Comparison of ENCODE assay signal across 26 cellular contexts in the genomic region with DNA sequence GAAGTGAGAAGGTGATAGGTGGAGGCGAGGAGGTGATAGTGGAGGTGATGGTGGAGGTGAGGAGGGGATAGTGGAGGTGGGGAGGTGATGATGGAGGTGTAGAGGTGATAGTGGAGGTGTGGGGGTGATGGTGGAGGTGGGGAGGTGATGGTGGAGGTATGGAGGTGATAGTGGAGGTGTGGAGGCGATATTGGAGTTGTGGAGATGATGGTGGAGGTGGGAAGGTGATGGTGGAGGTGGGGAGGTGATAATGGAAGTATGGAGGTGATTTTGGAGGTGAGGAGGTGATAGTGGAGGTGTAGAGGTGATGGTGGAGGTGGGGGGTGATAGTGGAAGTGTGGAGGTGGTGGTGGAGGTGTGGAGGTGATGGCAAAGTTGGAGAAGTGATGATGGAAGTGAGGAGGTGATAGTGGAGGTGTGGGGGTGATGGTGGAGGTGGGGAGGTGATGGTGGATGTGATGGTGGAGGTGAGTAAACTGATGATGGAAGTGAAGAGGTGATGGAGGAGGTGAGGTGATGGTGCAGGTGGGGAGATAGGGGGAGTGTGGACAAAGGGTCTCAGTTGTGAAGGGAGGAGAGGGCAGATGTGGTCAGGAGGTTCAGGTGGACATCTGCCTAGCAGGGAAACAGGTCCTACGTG. TPM values are rescaled to one million over a fixed set of nuclear protein-coding genes. Genes with fewer than 3 reads are reported as not detected.
"Had no signal": no experiment of that assay in that cellular context is flagged by ENCODE, and none has a peak within 500 bp of the region (broad histone marks: within the 10 kb centered on the region; RNA-seq: fewer than 3 reads in every experiment).

No MANE protein-coding gene starts in this region.

- H3K4me3 ChIP-seq: colonic mucosa, esophagus muscularis mucosa, gastrocnemius medialis, heart right ventricle, left ventricle myocardium inferior, lower lobe of right lung, neural progenitor cell, prostate gland, right lobe of liver, testis, transverse colon had no signal

- H3K4me3 Mint-ChIP-seq: endodermal cell; immature natural killer cell; natural killer cell treated with Interleukin-12 subunit alpha and Interleukin-12 subunit beta and Interleukin-15 and Interleukin-18, amount 100 ng/mL, for 72 hours; neural progenitor cell; stimulated activated memory B cell treated with anti-CD40 and anti-IgM and Interleukin-4, amounts not matched to agents 10 μg/mL and 1 μg/mL and 100 μg/mL, for 72 hours; stimulated activated naive CD8-positive, alpha-beta T cell treated with anti-CD3 and anti-CD28 coated beads, Interleukin-15, Interleukin-2, amounts not matched to agents 100 ng/mL and 50 ng/mL, for 24 hours had no signal

- H3K9ac ChIP-seq: neural progenitor cell, parathyroid adenoma had no signal

- H3K4me1 Mint-ChIP-seq: endodermal cell; immature natural killer cell; stimulated activated memory B cell treated with anti-CD40 and anti-IgM and Interleukin-4, amounts not matched to agents 10 μg/mL and 1 μg/mL and 100 μg/mL, for 72 hours had no signal

- H3K9me3 ChIP-seq: colonic mucosa, gastrocnemius medialis, prostate gland, right lobe of liver, testis had no signal

- H3K27ac Mint-ChIP-seq: endodermal cell; immature natural killer cell; natural killer cell treated with Interleukin-12 subunit alpha and Interleukin-12 subunit beta and Interleukin-15 and Interleukin-18, amount 100 ng/mL, for 72 hours; stimulated activated memory B cell treated with anti-CD40 and anti-IgM and Interleukin-4, amounts not matched to agents 10 μg/mL and 1 μg/mL and 100 μg/mL, for 72 hours; stimulated activated naive CD8-positive, alpha-beta T cell treated with anti-CD3 and anti-CD28 coated beads, Interleukin-15, Interleukin-2, amounts not matched to agents 100 ng/mL and 50 ng/mL, for 24 hours had no signal

- H3K27ac ChIP-seq: colonic mucosa, esophagus muscularis mucosa, gastrocnemius medialis, heart right ventricle, left ventricle myocardium inferior, lower lobe of right lung, neural progenitor cell, parathyroid adenoma, prostate gland, right lobe of liver, testis, transverse colon had no signal

- H3K36me3 ChIP-seq: colonic mucosa, gastrocnemius medialis, lower lobe of right lung, neural progenitor cell, prostate gland, right lobe of liver, transverse colon had no signal

- ATAC-seq: gastrocnemius medialis; left cardiac atrium; lower lobe of right lung; stimulated activated memory B cell treated with anti-CD40 and anti-IgM and Interleukin-4, amounts not matched to agents 10 μg/mL and 1 μg/mL and 100 μg/mL, for 72 hours had no signal

- H3K79me2 ChIP-seq: parathyroid adenoma had no signal

- DNase-seq: colonic mucosa; effector CD4-positive, alpha-beta T cell; endodermal cell; gastrocnemius medialis; heart right ventricle; immature natural killer cell; left cardiac atrium; left ventricle myocardium inferior; lower lobe of right lung; mesenchymal stem cell; midbrain; nucleus accumbens; stimulated activated CD4-positive, alpha-beta T cell treated with anti-CD3 and anti-CD28 coated beads, Interleukin-15, amount 100 ng/mL, for 24 hours; stimulated activated CD4-positive, alpha-beta T cell treated with anti-CD3 and anti-CD28 coated beads, Interleukin-1b, Interleukin-23, amount 100 ng/mL, for 48 hours; stimulated activated CD4-positive, alpha-beta T cell treated with anti-CD3 and anti-CD28 coated beads, Interleukin-4, amount 100 ng/mL, for 24 hours; testis; transverse colon had no signal

- H3K27me3 ChIP-seq: colonic mucosa, esophagus muscularis mucosa, gastrocnemius medialis, neural progenitor cell, right lobe of liver, testis, transverse colon had no signal

- H2AFZ ChIP-seq: neural progenitor cell, parathyroid adenoma had no signal

- H3K4me1 ChIP-seq: colonic mucosa, esophagus muscularis mucosa, gastrocnemius medialis, heart right ventricle, left ventricle myocardium inferior, lower lobe of right lung, neural progenitor cell, parathyroid adenoma, prostate gland, right lobe of liver, testis, transverse colon had no signal

- H3K4me2 ChIP-seq: neural progenitor cell had no signal

- FAIRE-seq: keratinocyte had no signal

RNA-seq across cellular contexts. Expression of gene ADCY1, which starts 36.6 kb away (rescaled TPM):
- polyA plus RNA-seq: immature natural killer cell had no signal
